ENCODE assay signal across 24 cellular contexts in the genomic region with DNA sequence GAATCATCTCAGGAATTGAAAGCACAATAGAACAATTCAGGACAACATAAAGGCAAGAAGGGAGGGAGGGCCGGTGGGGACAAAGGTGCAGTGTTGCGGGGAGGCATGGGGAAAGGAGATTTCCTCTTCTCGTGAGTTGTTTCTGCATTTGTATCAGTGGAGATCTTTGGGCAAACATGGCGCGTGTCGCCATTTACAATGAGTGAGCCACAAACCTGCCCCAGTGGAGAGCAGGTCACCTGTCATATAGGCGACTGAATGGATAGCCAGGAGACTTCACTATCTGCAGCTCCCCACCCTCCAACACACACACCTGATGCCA.
DNase-seq lines count a peak whose midpoint lies in the region; ATAC-seq and TF ChIP-seq lines count a peak whose summit lies in the region.
"Had no signal": no experiment of that assay in that cellular context is flagged by ENCODE, and none has a peak within 500 bp of the region (broad histone marks: within the 10 kb centered on the region; RNA-seq: fewer than 3 reads in every experiment).

No MANE protein-coding gene starts in this region.

- no peaks in the 10 kb centered on the region for H3K4me1 ChIP-seq in breast epithelium
- H3K4me1 ChIP-seq: HAP-1, SJCRH30 had no signal

- DNase-seq in NCI-H146 (lab: John Stamatoyannopoulos, UW) (peak; percentile 10), NCI-H146 treated with DMSO at 0.1 percent for 48 hours (lab: John Stamatoyannopoulos, UW; ENCODE audit: unreplicated experiment) (no peak), breast epithelium (ENCODE audit: low spot score in 2 of 2) (peak in 1 of 2 donors; percentile 40), left colon (no peak), NCI-H82 treated with DMSO at 0.1 percent for 48 hours (lab: John Stamatoyannopoulos, UW; ENCODE audit: unreplicated experiment) (no peak), T-helper 1 cell (no peak), NCI-H69 (lab: John Stamatoyannopoulos, UW) (no peak)
- DNase-seq: Calu3; CD8-positive, alpha-beta memory T cell; DMS153; KG1; MM.1S; NCI-H1417; NCI-H187; NCI-H2081 treated with DMSO at 0.1 percent for 48 hours; NCI-H2171; NCI-H345; NCI-H510A treated with DMSO at 0.1 percent for 48 hours; NCI-H748 treated with DMSO at 0.1 percent for 48 hours; SJCRH30 had no signal

- H3K9me3 ChIP-seq in breast epithelium = no peaks in the 10 kb centered on the region
- H3K9me3 ChIP-seq: HAP-1 had no signal

- no peak for TF ChIP-seq CTCF in breast epithelium (IDR thresholded peaks at IDR 0.05)

- H3K27ac ChIP-seq in breast epithelium = peak overlapping the region; percentile 68 to 71
- H3K27ac ChIP-seq: 22Rv1, C4-2B, GM23248, SJCRH30 had no signal

- peak; percentile 41 for ATAC-seq in left colon

- TF ChIP-seq POLR2A in breast epithelium (IDR thresholded peaks at IDR 0.05) = no peak

- no peaks in the 10 kb centered on the region for H3K27me3 ChIP-seq in breast epithelium
- H3K27me3 ChIP-seq: SJCRH30 had no signal

- no peak overlapping the region for H3K4me3 ChIP-seq in breast epithelium
- H3K4me3 ChIP-seq: GM23248, HAP-1, SJCRH30 had no signal

- intact Hi-C loops in breast epithelium (cut with DNase I; ENCODE audit: low total_unique reads) = loop anchor here (10.0 kb wide), 1 partner anchor 1395 kb away; no protein-coding TSS in a partner anchor
- intact Hi-C loops in left colon (cut with DNase I, micrococcal nuclease) = loop anchor here in 1 of 2 donors (10.0 kb wide), 1 partner anchor 195 kb away; no protein-coding TSS in a partner anchor

- H3K36me3 ChIP-seq in breast epithelium = no peaks in the 10 kb centered on the region
- H3K36me3 ChIP-seq: HAP-1, SJCRH30 had no signal
